33 cellular contexts compared by ENCODE assay signal in the genomic region with DNA sequence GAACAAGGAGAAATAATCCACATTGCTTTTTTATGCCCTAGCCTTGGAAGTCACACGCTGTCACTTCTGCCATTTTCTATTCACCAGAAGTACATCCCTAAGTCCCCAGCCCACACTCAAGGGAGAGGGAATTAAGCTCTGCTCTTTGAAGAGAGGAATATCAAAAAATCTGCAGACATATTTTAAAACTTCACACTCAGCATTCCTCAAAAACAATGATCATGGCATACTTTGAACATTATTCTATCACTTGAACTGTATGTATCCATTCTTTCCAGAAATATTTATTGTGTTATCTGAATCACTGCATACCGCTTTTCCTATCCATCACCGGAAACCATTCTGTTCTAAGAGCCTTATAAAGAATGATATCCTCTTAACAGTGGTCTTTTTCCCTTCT.
"Had no signal": no experiment of that assay in that cellular context is flagged by ENCODE, and none has a peak within 500 bp of the region (broad histone marks: within the 10 kb centered on the region; RNA-seq: fewer than 3 reads in every experiment).

No MANE protein-coding gene starts in this region.

- FAIRE-seq: astrocyte, TTC549 had no signal

- H3K4me3 ChIP-seq: adrenal gland, body of pancreas, breast epithelium had no signal

- H3K36me3 ChIP-seq: adrenal gland, brain microvascular endothelial cell, breast epithelium had no signal

- H3K4me1 ChIP-seq: adrenal gland, body of pancreas, breast epithelium had no signal

- H3K9me3 ChIP-seq: adrenal gland, body of pancreas, breast epithelium had no signal

- H3K27me3 ChIP-seq: adrenal gland, body of pancreas, brain microvascular endothelial cell, breast epithelium had no signal

- DNase-seq: activated B cell treated with CpG ODN at 0.5 μM for 24 hours; activated CD4-positive, alpha-beta memory T cell treated with anti-CD3 and anti-CD28 coated beads for 36 hours; activated CD4-positive, alpha-beta T cell treated with anti-CD3 and anti-CD28 coated beads for 4 hours; activated CD4-positive, alpha-beta T cell treated with anti-CD3 and anti-CD28 coated beads, Interleukin-2, amount 10 ng/mL, durations not matched to agents 24 days and 14 days; activated CD4-positive, alpha-beta T cell treated with anti-CD3 and anti-CD28 coated beads, Interleukin-2, amount 50 U/mL, for 1 hour; activated CD4-positive, alpha-beta T cell treated with anti-CD3 and anti-CD28 coated beads, Interleukin-2, amount 50 U/mL, for 4 hours; activated CD4-positive, CD25-positive, alpha-beta regulatory T cell treated with anti-CD3 and anti-CD28 coated beads, Interleukin-2, amount 50 U/mL, for 72 hours; activated CD8-positive, alpha-beta memory T cell treated with anti-CD3 and anti-CD28 coated beads, Interleukin-2, amount 50 U/mL, for 4 hours; activated CD8-positive, alpha-beta T cell treated with anti-CD3 and anti-CD28 coated beads for 36 hours; activated effector memory CD4-positive, alpha-beta T cell treated with anti-CD3 and anti-CD28 coated beads, Interleukin-2, amount 50 U/mL, for 16 hours; activated gamma-delta T cell treated with Interleukin-2 at 50 U/mL for 16 hours; activated naive CD4-positive, alpha-beta T cell; activated naive CD4-positive, alpha-beta T cell treated with anti-CD3 and anti-CD28 coated beads for 36 hours; activated naive CD4-positive, alpha-beta T cell treated with anti-CD3 and anti-CD28 coated beads, Interleukin-2, amount 50 U/mL, for 16 hours; activated naive CD8-positive, alpha-beta T cell treated with anti-CD3 and anti-CD28 coated beads for 36 hours; activated T-cell treated with anti-CD3 and anti-CD28 coated beads for 4 hours; activated T-cell treated with anti-CD3 and anti-CD28 coated beads, Interleukin-2, amount 50 U/mL, for 1 hour; activated T-cell treated with anti-CD3 and anti-CD28 coated beads, Interleukin-2, amount 50 U/mL, for 4 hours; activated T-cell treated with anti-CD3 and anti-CD28 coated beads, Interleukin-2, amount 50 U/mL, for 72 hours; adrenal gland; amniotic stem cell; aorta; body of pancreas; brain microvascular endothelial cell; central memory CD4-positive, alpha-beta T cell; T-helper 2 cell; T-helper 9 cell had no signal

- ATAC-seq: activated CD8-positive, alpha-beta T cell treated with anti-CD3 and anti-CD28 coated beads for 36 hours; activated naive CD4-positive, alpha-beta T cell treated with anti-CD3 and anti-CD28 coated beads, Interleukin-2, amount 50 U/mL, for 72 hours; activated T-cell treated with anti-CD3 and anti-CD28 coated beads, Interleukin-2, amount 50 U/mL, for 4 hours; activated T-cell treated with anti-CD3 and anti-CD28 coated beads, Interleukin-2, amount 50 U/mL, for 72 hours; activated T-helper 17 cell treated with anti-CD3 and anti-CD28 coated beads, Interleukin-2, amount 50 U/mL, for 72 hours; body of pancreas had no signal

- H3K27ac ChIP-seq: adrenal gland, body of pancreas, brain microvascular endothelial cell, breast epithelium, VCaP had no signal
